1 cellular context compared by ENCODE assay signal in genomic region chr14:97524579-97525319, GRCh38.
TF ChIP-seq lines count a peak whose summit lies in the region.

No MANE protein-coding gene starts in this region.

TF ChIP-seq in GM12878, 131 proteins besides CTCF, POLR2A, EP300 and RAD21 (continued from another document):
- TF ChIP-seq ZNF687 (IDR thresholded peaks at IDR 0.05) (no peak), RBBP5 (conservative IDR thresholded peaks at IDR 0.05) (no peak), SREBF1 (IDR thresholded peaks at IDR 0.05; ENCODE audit: low read length) (no peak), TCF12 (IDR thresholded peaks at IDR 0.05; ENCODE audit: low read depth, low read length) (no peak), USF2 (IDR thresholded peaks at IDR 0.05; ENCODE audit: borderline replicate concordance, low read depth, low read length) (no peak), GATAD2B (conservative IDR thresholded peaks at IDR 0.05; ENCODE audit: low read depth) (no peak), TARDBP (IDR thresholded peaks at IDR 0.05; ENCODE audit: borderline replicate concordance) (no peak)
